1 cellular context compared by ENCODE assay signal in the genomic region with DNA sequence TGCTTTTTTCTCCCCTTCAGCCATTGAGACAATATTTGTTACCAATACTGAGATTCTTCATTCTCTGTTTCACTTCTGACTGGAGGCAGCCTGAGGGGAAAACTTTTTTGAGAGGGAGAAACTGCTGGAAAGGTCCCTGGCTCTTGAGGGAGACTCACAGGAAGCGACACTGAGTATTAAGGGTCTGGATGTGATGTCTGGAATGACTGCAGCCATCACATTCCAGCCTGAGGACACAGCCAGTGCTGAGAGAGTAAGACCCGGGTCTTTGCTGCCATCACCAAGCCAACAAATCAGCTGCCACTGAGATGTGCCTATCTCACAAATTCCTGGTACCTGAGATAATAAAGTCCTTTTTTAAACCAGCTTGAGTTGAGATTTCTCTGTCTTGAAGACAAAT.
TF ChIP-seq lines count a peak whose summit lies in the region.

No MANE protein-coding gene starts in this region.

TF ChIP-seq in WTC11, 78 proteins besides CTCF, POLR2A, EP300 and RAD21:
- TF ChIP-seq ARID4B (CRISPR knock-in tag; IDR thresholded peaks at IDR 0.05; ENCODE audit: borderline replicate concordance) (no peak), EMX1 (CRISPR knock-in tag; IDR thresholded peaks at IDR 0.05) (no peak), JUN (CRISPR knock-in tag; IDR thresholded peaks at IDR 0.05) (no peak)
